ENCODE assay signal across 8 cellular contexts in genomic region chr2:65436169-65436824, GRCh38. TPM values are rescaled to one million over a fixed set of nuclear protein-coding genes. Genes with fewer than 3 reads are reported as not detected.
DNase-seq lines count a peak whose midpoint lies in the region; TF ChIP-seq lines count a peak whose summit lies in the region.

No MANE protein-coding gene starts in this region.

- TF ChIP-seq CTCF in GM20000 (IDR thresholded peaks at IDR 0.05; ENCODE audit: extremely low read depth, missing control alignments) (no peak), esophagus squamous epithelium (IDR thresholded peaks at IDR 0.05) (no peak), testis (IDR thresholded peaks at IDR 0.05) (no peak)

- H3K27me3 ChIP-seq in esophagus squamous epithelium (peaks cover 0 to 19% (median 0%) of the 10 kb centered on the region in 4 donors), mucosa of rectum (ENCODE audit: control insufficient read depth in 2 of 2, insufficient read depth in 2 of 2, low read length in 2 of 2) (no peaks in the 10 kb centered on the region), testis (no peaks in the 10 kb centered on the region)

- H3K4me1 ChIP-seq in esophagus squamous epithelium (peaks cover 3 to 47% (median 16%) of the 10 kb centered on the region in 3 donors), mucosa of rectum (ENCODE audit: control insufficient read depth in 2 of 2, insufficient read depth in 2 of 2, low read length in 2 of 2) (peaks cover 9 to 19% of the 10 kb centered on the region in 2 donors), testis (peaks cover 10% of the 10 kb centered on the region)

- no peaks in the 10 kb centered on the region for H3K36me3 ChIP-seq in esophagus squamous epithelium
- H3K36me3 ChIP-seq in mucosa of rectum (ENCODE audit: control insufficient read depth in 2 of 2, insufficient read depth in 2 of 2, low read length in 2 of 2): no peaks in the 10 kb centered on the region
- H3K36me3 ChIP-seq in testis (ENCODE audit: low read depth, missing control alignments): no peaks in the 10 kb centered on the region

- peak overlapping the region; percentile 84 to 97 (median 94) for H3K27ac ChIP-seq in esophagus squamous epithelium
- H3K27ac ChIP-seq in mucosa of rectum (ENCODE audit: low read depth in 2 of 2, low read length in 2 of 2): peak overlapping the region; percentile 90 to 93
- peak overlapping the region; percentile 59 to 95 for H3K27ac ChIP-seq in testis

- H3K4me3 ChIP-seq in esophagus squamous epithelium (peak overlapping the region; percentile 38 to 80 (median 73)), mucosa of rectum (ENCODE audit: low read length in 2 of 2) (peak overlapping the region; percentile 78 to 82), testis (peak overlapping the region; percentile 76 to 85)

- intact Hi-C loops in esophagus squamous epithelium (cut with DNase I) (loop anchor here (10.0 kb wide), 1 partner anchor 129 kb away; no protein-coding TSS in a partner anchor), testis (cut with DNase I; ENCODE audit: low total_unique reads) (no loop called here)

- TF ChIP-seq POLR2A in esophagus squamous epithelium (IDR thresholded peaks at IDR 0.05) (peak in 2 of 4 donors; percentile 37 to 38), testis (IDR thresholded peaks at IDR 0.05) (no peak)

- peak; percentile 65 for DNase-seq in D341Med (ENCODE audit: low spot score)
- DNase-seq in GM20000 (ENCODE audit: low spot score): peak; percentile 79
- peak; percentile 69 for DNase-seq in HS-5 (ENCODE audit: low read depth)
- DNase-seq in NOMO-1 (lab: John Stamatoyannopoulos, UW; ENCODE audit: unreplicated experiment in 2 of 2): peak; percentile 92 to 96
- DNase-seq in activated T-cell treated with anti-CD3 and anti-CD28 coated beads, Interleukin-2, amount 50 U/mL, for 1 hour: peak; percentile 41
- peak; percentile 55 for DNase-seq in esophagus squamous epithelium (lab: John Stamatoyannopoulos, UW)
- peak; percentile 86 for DNase-seq in testis

- WGBS in esophagus squamous epithelium, 2 donors: 1% methylated on average over 23 of the region's 65 CpGs; no CpG with 5 or more reads in 1 of the 2 donors
- WGBS in testis, 2 donors: 1 to 6% methylated on average over 2 to 52 of the region's 65 CpGs

- H3K9me3 ChIP-seq in esophagus squamous epithelium (no peaks in the 10 kb centered on the region), mucosa of rectum (ENCODE audit: control insufficient read depth in 2 of 2, low read length in 2 of 2) (no peaks in the 10 kb centered on the region), testis (no peaks in the 10 kb centered on the region)

- peak overlapping the region; percentile 81 for H3K9ac ChIP-seq in mucosa of rectum (ENCODE audit: low read depth in 1 of 2, low read length in 2 of 2)

RNA-seq across cellular contexts. Expression of gene SPRED2, which starts 3.9 kb away (rescaled TPM):
- 10 to 100 TPM in 1 of 4 donors, 1 to 10 TPM in 3; 8.1 to 15.1 (median 9.1) TPM for total RNA-seq in esophagus squamous epithelium
- total RNA-seq in testis: 10 to 100 TPM in 1 of 2 donors, 1 to 10 TPM in 1; 10.0 to 14.1 TPM
- polyA plus RNA-seq in testis (ENCODE audit: insufficient read depth, low read depth, low replicate concordance): 11.3 TPM

Comparison
In these comparisons a context has a peak if more than half of its experiments do, and no peak if none do; other contexts are left out.
1. Peak in every context shown above with its lines: DNase-seq, H3K4me3 ChIP-seq and H3K27ac ChIP-seq.
2. DNase-seq: peak in every context shown above with its lines; median percentile 94 in NOMO-1; 86 in testis; 79 in GM20000; 69 in HS-5; 65 in D341Med; 55 in esophagus squamous epithelium; 41 in activated T-cell treated with anti-CD3 and anti-CD28 coated beads, Interleukin-2, amount 50 U/mL, for 1 hour.